Comparison of ENCODE assay signal across 1 cellular context in genomic region chr2:3428577-3428976, GRCh38.
TF ChIP-seq lines count a peak whose summit lies in the region.

No MANE protein-coding gene starts in this region.

TF ChIP-seq in K562, 482 proteins besides CTCF, POLR2A, EP300 and RAD21:
- no peak for TF ChIP-seq MIER1 (IDR thresholded peaks at IDR 0.05; ENCODE audit: low read depth)
- TF ChIP-seq ZBTB12 (CRISPR knock-in tag; IDR thresholded peaks at IDR 0.05) = no peak
- no peak for TF ChIP-seq HDAC6 (IDR thresholded peaks at IDR 0.05; ENCODE audit: low read depth, low read length)
- no peak for TF ChIP-seq CREB1 (IDR thresholded peaks at IDR 0.05)
- TF ChIP-seq CREB1 (CRISPR knock-in tag; IDR thresholded peaks at IDR 0.05) = no peak
- no peak for TF ChIP-seq CHAMP1 (IDR thresholded peaks at IDR 0.05)
- no peak for TF ChIP-seq BCL6 (CRISPR knock-in tag; IDR thresholded peaks at IDR 0.05)
- TF ChIP-seq ZSCAN29 (IDR thresholded peaks at IDR 0.05) = no peak
- TF ChIP-seq MYBL2 (IDR thresholded peaks at IDR 0.05; ENCODE audit: low read depth) = no peak
- no peak for TF ChIP-seq MYBL2 (CRISPR knock-in tag; IDR thresholded peaks at IDR 0.05; ENCODE audit: borderline replicate concordance)
- TF ChIP-seq ARHGAP35 (IDR thresholded peaks at IDR 0.05; ENCODE audit: partially characterized antibody) = no peak
